ENCODE assay signal across 11 cellular contexts in the genomic region with DNA sequence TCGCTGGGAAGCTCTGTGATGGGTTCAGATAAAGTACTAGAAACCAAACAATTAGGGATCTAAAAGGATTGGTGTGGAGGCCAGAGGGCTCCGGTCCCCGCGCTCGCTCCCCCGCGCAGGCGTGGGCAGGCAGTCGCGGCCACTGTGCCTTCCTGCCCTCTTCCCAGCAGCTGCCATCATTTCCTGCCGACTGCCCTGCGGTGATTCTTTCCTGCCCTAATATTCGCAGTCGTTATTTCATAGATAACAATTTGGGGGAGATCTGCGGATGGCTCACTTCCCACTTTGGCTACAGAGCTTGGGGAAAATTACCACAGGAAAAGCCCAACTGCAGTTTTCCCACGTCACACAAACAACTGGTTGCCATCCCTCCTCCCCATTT. TPM values are rescaled to one million over a fixed set of nuclear protein-coding genes. Genes with fewer than 3 reads are reported as not detected.
A peak's percentile ranks its signal among the peaks of the same experiment; 100 is the strongest.
DNase-seq lines count a peak whose midpoint lies in the region; ATAC-seq, FAIRE-seq and TF ChIP-seq lines count a peak whose summit lies in the region.
"Had no signal": no experiment of that assay in that cellular context is flagged by ENCODE, and none has a peak within 500 bp of the region (broad histone marks: within the 10 kb centered on the region; RNA-seq: fewer than 3 reads in every experiment).

No MANE protein-coding gene starts in this region.

- no peaks in the 10 kb centered on the region for H3K9me3 ChIP-seq in HAP-1
- no peaks in the 10 kb centered on the region for H3K9me3 ChIP-seq in astrocyte (ENCODE audit: insufficient read depth, low read depth, low read length)
- H3K9me3 ChIP-seq in iPS DF 6.9 (ENCODE audit: control insufficient read depth, insufficient read depth, low read length), result no peaks in the 10 kb centered on the region
- no peaks in the 10 kb centered on the region for H3K9me3 ChIP-seq in skeletal muscle tissue (ENCODE audit: control insufficient read depth in 3 of 3, low read length in 3 of 3)

- no peak overlapping the region for H3K27ac ChIP-seq in astrocyte (ENCODE audit: low read depth, low read length)
- H3K27ac ChIP-seq in iPS DF 6.9 (ENCODE audit: low read length), result no peak overlapping the region
- H3K27ac ChIP-seq in skeletal muscle tissue (ENCODE audit: low read depth, low read length), result no peak overlapping the region

- H3K4me3 ChIP-seq in HAP-1 (peak overlapping the region; percentile 31), astrocyte (ENCODE audit: insufficient read depth, low read depth, low read length) (peak overlapping the region; percentile 80), iPS DF 6.9 (ENCODE audit: low read length) (peak overlapping the region; percentile 89; the same call in 1 of the 2 replicates), skeletal muscle tissue (ENCODE audit: low read length in 3 of 3) (peak overlapping the region; percentile 14 to 58 (median 53))

- peak overlapping the region; percentile 91 for H2AFZ ChIP-seq in astrocyte (ENCODE audit: low read depth, low read length)

- H3K36me3 ChIP-seq in HAP-1 (replicated peaks), result no peaks in the 10 kb centered on the region
- no peaks in the 10 kb centered on the region for H3K36me3 ChIP-seq in astrocyte (ENCODE audit: insufficient read depth, low read length)
- H3K36me3 ChIP-seq in iPS DF 6.9 (ENCODE audit: control insufficient read depth, insufficient read depth, low read length), result no peaks in the 10 kb centered on the region
- no peaks in the 10 kb centered on the region for H3K36me3 ChIP-seq in skeletal muscle tissue (ENCODE audit: control insufficient read depth in 3 of 3, insufficient read depth in 3 of 3, low read length in 3 of 3)

- H3K9ac ChIP-seq in astrocyte (ENCODE audit: low read length) (peak overlapping the region; percentile 74), skeletal muscle tissue (ENCODE audit: low read depth in 1 of 3, low read length in 3 of 3) (no peak overlapping the region)

- H3K27me3 Mint-ChIP-seq in astrocyte (ENCODE audit: low read depth, unreplicated experiment), result peaks cover 29% of the 10 kb centered on the region

- no peaks in the 10 kb centered on the region for H3K79me2 ChIP-seq in astrocyte (ENCODE audit: insufficient read depth, low read length)

- peak overlapping the region; percentile 89 for H3K27ac Mint-ChIP-seq in astrocyte (ENCODE audit: unreplicated experiment)

- no peaks in the 10 kb centered on the region for H3K36me3 Mint-ChIP-seq in astrocyte (ENCODE audit: low read depth, unreplicated experiment)

- no peak for DNase-seq in HAP-1 (ENCODE audit: low spot score in 2 of 2)
- DNase-seq in astrocyte (ENCODE audit: low read depth), result peak; percentile 13
- no peak for DNase-seq in iPS DF 6.9 (ENCODE audit: low read depth, low spot score)
- no peak for DNase-seq in MV-4-11 (lab: John Stamatoyannopoulos, UW)
- DNase-seq in LoVo (ENCODE audit: low spot score), result no peak
- DNase-seq in T-helper 1 cell, result no peak
- DNase-seq: GOT3 had no signal

- peak overlapping the region; percentile 89 for H3K4me3 Mint-ChIP-seq in astrocyte (ENCODE audit: unreplicated experiment)

- WGBS in iPS DF 6.9 (ENCODE audit: insufficient coverage, insufficient read length), result no CpG with 5 or more reads among the region's 16 CpGs

- TF ChIP-seq CTCF in astrocyte (IDR thresholded peaks at IDR 0.05; ENCODE audit: insufficient read depth, low read depth, low read length), result no peak

- H3K27me3 ChIP-seq in HAP-1 (ENCODE audit: low read depth) (no peaks in the 10 kb centered on the region), astrocyte (ENCODE audit: insufficient read depth, low read length) (peaks cover 26% of the 10 kb centered on the region), iPS DF 6.9 (ENCODE audit: control insufficient read depth, insufficient read depth, low read length) (peaks cover 30% of the 10 kb centered on the region), skeletal muscle tissue (ENCODE audit: control insufficient read depth in 3 of 3, insufficient read depth in 3 of 3, low read length in 3 of 3) (peaks cover 34 to 43% (median 35%) of the 10 kb centered on the region in 3 donors)

- in situ Hi-C loops in HAP-1 (cut with MboI; ENCODE audit: low sequenced_read_pairs), result loop anchor here (25.0 kb wide), 1 partner anchor 740 kb away; no protein-coding TSS in a partner anchor

- H3K4me1 Mint-ChIP-seq in astrocyte (ENCODE audit: low read depth, unreplicated experiment), result peaks cover 2% of the 10 kb centered on the region

- H3K9me3 Mint-ChIP-seq in astrocyte (ENCODE audit: unreplicated experiment), result no peaks in the 10 kb centered on the region

- peak overlapping the region; percentile 96 for H3K4me2 ChIP-seq in astrocyte (ENCODE audit: low read length)

- no peak for FAIRE-seq in astrocyte (lab: Jason Lieb, UNC)
- FAIRE-seq: endometrium had no signal

- ATAC-seq in HG03520 (IDR thresholded peaks at IDR 0.05; ENCODE audit: unreplicated experiment), result no peak

- H4K20me1 ChIP-seq in astrocyte (ENCODE audit: insufficient read depth, low read length), result no peaks in the 10 kb centered on the region

- peaks cover 3% of the 10 kb centered on the region; the same call in 1 of the 2 replicates for H3K4me1 ChIP-seq in HAP-1
- peaks cover 18% of the 10 kb centered on the region for H3K4me1 ChIP-seq in astrocyte (ENCODE audit: insufficient read depth, low read length)
- H3K4me1 ChIP-seq in iPS DF 6.9 (ENCODE audit: control insufficient read depth, insufficient read depth, low read length), result no peaks in the 10 kb centered on the region
- H3K4me1 ChIP-seq in skeletal muscle tissue (ENCODE audit: control insufficient read depth in 3 of 3, insufficient read depth in 3 of 3, low read length in 3 of 3), result peaks cover 6 to 18% (median 11%) of the 10 kb centered on the region in 3 donors

RNA-seq across cellular contexts. Expression of a gene that starts 2.2 kb away (rescaled TPM):
- total RNA-seq in astrocyte (not detected in 2 replicates), skeletal muscle tissue (3.1 TPM)
- total RNA-seq: HT1080 had no signal

Comparison
In these comparisons a context has a peak if more than half of its experiments do, and no peak if none do; other contexts are left out.
1. H3K4me3 ChIP-seq: peak in every context shown above with its lines; median percentile 89 in iPS DF 6.9; 80 in astrocyte; 53 in skeletal muscle tissue; 31 in HAP-1.